17 cellular contexts compared by ENCODE assay signal in the genomic region with DNA sequence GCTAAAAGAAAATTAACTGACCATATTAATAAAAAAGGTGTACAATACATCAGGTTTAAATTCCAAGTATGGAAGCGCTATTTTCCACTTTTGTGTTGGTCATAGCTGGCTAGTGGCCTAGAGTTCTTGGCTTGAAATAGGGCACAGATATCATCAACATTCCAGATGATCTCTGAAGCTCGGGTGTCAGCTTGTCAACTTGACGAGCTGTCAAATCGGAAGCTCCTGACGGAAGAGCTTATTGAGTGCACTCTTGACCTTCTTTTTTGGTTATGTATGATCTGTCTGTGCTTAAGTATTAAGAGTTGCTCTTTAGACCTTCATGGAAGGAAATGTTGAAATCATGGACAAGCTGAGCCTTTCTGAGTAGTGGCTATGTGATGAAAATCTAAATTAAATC.
"Had no signal": no experiment of that assay in that cellular context is flagged by ENCODE, and none has a peak within 500 bp of the region (broad histone marks: within the 10 kb centered on the region; RNA-seq: fewer than 3 reads in every experiment).

No MANE protein-coding gene starts in this region.

- H3K27me3 ChIP-seq: gastrocnemius medialis, transverse colon, vagina had no signal

- ATAC-seq: activated CD4-positive, CD25-positive, alpha-beta regulatory T cell treated with anti-CD3 and anti-CD28 coated beads, Interleukin-2, amount 50 U/mL, for 24 hours; gastrocnemius medialis; naive thymus-derived CD4-positive, alpha-beta T cell had no signal

- H3K4me1 ChIP-seq: transverse colon, vagina had no signal

- H3K27ac ChIP-seq: epithelial cell of prostate, gastrocnemius medialis, heart right ventricle, transverse colon, vagina had no signal

- H3K4me2 ChIP-seq: smooth muscle cell had no signal

- H3K4me3 ChIP-seq: gastrocnemius medialis, heart right ventricle, smooth muscle cell, transverse colon, vagina had no signal

- H3K9me3 ChIP-seq: gastrocnemius medialis, heart right ventricle, transverse colon, vagina had no signal

- H3K36me3 ChIP-seq: gastrocnemius medialis, heart right ventricle, transverse colon, vagina had no signal

- DNase-seq: activated CD4-positive, alpha-beta T cell treated with anti-CD3 and anti-CD28 coated beads, Interleukin-2, amount 50 U/mL, for 1 hour; activated naive CD4-positive, alpha-beta T cell; activated naive CD8-positive, alpha-beta T cell treated with anti-CD3 and anti-CD28 coated beads, Interleukin-2, amount 10 ng/mL, durations not matched to agents 7 days and 5 days; gastrocnemius medialis; heart right ventricle; mammary epithelial cell; naive thymus-derived CD4-positive, alpha-beta T cell; posterior cingulate gyrus; stimulated activated CD4-positive, alpha-beta T cell treated with anti-CD3 and anti-CD28 coated beads, Interleukin-4, amount 100 ng/mL, for 4 hours; stimulated activated CD8-positive, alpha-beta memory T cell treated with anti-CD3 and anti-CD28 coated beads, Interleukin-4, amount 100 ng/mL, for 48 hours; stimulated activated naive CD4-positive, alpha-beta T cell treated with Interleukin-2 at 50 U/mL for 16 hours; T-helper 9 cell; transverse colon had no signal
